37 cellular contexts compared by ENCODE assay signal in the genomic region with DNA sequence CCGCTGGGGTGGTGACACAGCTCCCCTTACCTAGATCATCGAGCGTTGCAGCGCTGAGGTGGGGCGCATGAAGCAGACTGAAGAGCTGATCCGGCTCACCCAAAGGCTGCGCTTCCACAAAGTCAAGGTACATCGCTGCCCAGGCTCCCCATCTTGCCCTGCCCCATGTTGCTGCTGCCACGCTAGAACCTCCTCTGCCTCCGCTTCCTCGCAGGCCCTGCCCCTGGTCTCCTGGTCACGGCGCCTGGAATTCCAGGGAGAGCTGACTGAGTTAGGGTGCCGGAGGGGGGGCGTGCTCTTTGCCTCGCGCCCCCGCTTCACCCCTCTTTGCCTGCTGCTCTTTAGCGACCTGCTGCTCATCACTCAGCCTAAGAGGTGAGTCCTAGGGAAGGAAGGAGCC. TPM values are rescaled to one million over a fixed set of nuclear protein-coding genes. Genes with fewer than 3 reads are reported as not detected.
"Had no signal": no experiment of that assay in that cellular context is flagged by ENCODE, and none has a peak within 500 bp of the region (broad histone marks: within the 10 kb centered on the region; RNA-seq: fewer than 3 reads in every experiment).

No MANE protein-coding gene starts in this region.

- H3K4me1 ChIP-seq: adrenal gland had no signal

- H3K9me3 ChIP-seq: adrenal gland, body of pancreas, breast epithelium had no signal

- FAIRE-seq: astrocyte, TTC549 had no signal

- H3K27ac ChIP-seq: adrenal gland, body of pancreas, brain microvascular endothelial cell, breast epithelium, VCaP had no signal

- DNase-seq: activated B cell treated with CpG ODN at 0.5 μM for 24 hours; activated CD4-positive, alpha-beta memory T cell treated with anti-CD3 and anti-CD28 coated beads for 36 hours; activated CD4-positive, alpha-beta T cell treated with anti-CD3 and anti-CD28 coated beads for 4 hours; activated CD4-positive, alpha-beta T cell treated with anti-CD3 and anti-CD28 coated beads, Interleukin-2, amount 10 ng/mL, durations not matched to agents 24 days and 14 days; activated CD4-positive, alpha-beta T cell treated with anti-CD3 and anti-CD28 coated beads, Interleukin-2, amount 50 U/mL, for 1 hour; activated CD4-positive, alpha-beta T cell treated with anti-CD3 and anti-CD28 coated beads, Interleukin-2, amount 50 U/mL, for 4 hours; activated CD4-positive, CD25-positive, alpha-beta regulatory T cell treated with anti-CD3 and anti-CD28 coated beads, Interleukin-2, amount 50 U/mL, for 72 hours; activated CD8-positive, alpha-beta memory T cell treated with anti-CD3 and anti-CD28 coated beads, Interleukin-2, amount 50 U/mL, for 4 hours; activated CD8-positive, alpha-beta T cell treated with anti-CD3 and anti-CD28 coated beads for 36 hours; activated effector memory CD4-positive, alpha-beta T cell treated with anti-CD3 and anti-CD28 coated beads, Interleukin-2, amount 50 U/mL, for 16 hours; activated gamma-delta T cell treated with Interleukin-2 at 50 U/mL for 16 hours; activated naive CD4-positive, alpha-beta T cell; activated naive CD4-positive, alpha-beta T cell treated with anti-CD3 and anti-CD28 coated beads for 36 hours; activated naive CD4-positive, alpha-beta T cell treated with anti-CD3 and anti-CD28 coated beads, Interleukin-2, amount 50 U/mL, for 16 hours; activated naive CD8-positive, alpha-beta T cell treated with anti-CD3 and anti-CD28 coated beads for 36 hours; activated T-cell treated with anti-CD3 and anti-CD28 coated beads for 4 hours; activated T-cell treated with anti-CD3 and anti-CD28 coated beads, Interleukin-2, amount 50 U/mL, for 1 hour; activated T-cell treated with anti-CD3 and anti-CD28 coated beads, Interleukin-2, amount 50 U/mL, for 4 hours; activated T-cell treated with anti-CD3 and anti-CD28 coated beads, Interleukin-2, amount 50 U/mL, for 72 hours; adrenal gland; amniotic stem cell; aorta; body of pancreas; brain microvascular endothelial cell; central memory CD4-positive, alpha-beta T cell; T-helper 2 cell; T-helper 9 cell had no signal

- H3K4me3 ChIP-seq: adrenal gland, body of pancreas, breast epithelium had no signal

- H3K36me3 ChIP-seq: adrenal gland, brain microvascular endothelial cell, breast epithelium had no signal

RNA-seq across cellular contexts. Expression of gene ARHGEF15, which starts 8.5 kb away (rescaled TPM):
- total RNA-seq: activated B cell treated with CpG ODN at 0.5 μM for 24 hours; activated CD4-positive, alpha-beta memory T cell treated with anti-CD3 and anti-CD28 coated beads for 36 hours; activated CD4-positive, alpha-beta T cell treated with anti-CD3 and anti-CD28 coated beads, Interleukin-2, amount 10 ng/mL, durations not matched to agents 24 days and 14 days; activated CD8-positive, alpha-beta memory T cell treated with anti-CD3 and anti-CD28 coated beads for 36 hours; activated CD8-positive, alpha-beta T cell treated with anti-CD3 and anti-CD28 coated beads for 36 hours; activated naive CD4-positive, alpha-beta T cell treated with anti-CD3 and anti-CD28 coated beads for 36 hours; activated naive CD4-positive, alpha-beta T cell treated with anti-CD3 and anti-CD28 coated beads, Interleukin-2, amount 50 U/mL, for 72 hours; activated naive CD8-positive, alpha-beta T cell treated with anti-CD3 and anti-CD28 coated beads for 36 hours; activated T-cell treated with anti-CD3 and anti-CD28 coated beads, Interleukin-2, amount 50 U/mL, for 4 hours; activated T-cell treated with anti-CD3 and anti-CD28 coated beads, Interleukin-2, amount 50 U/mL, for 72 hours; activated T-helper 1 cell treated with anti-CD3 and anti-CD28 coated beads, Interleukin-12 subunit alpha, Interleukin-12 subunit beta, Interleukin-2, Interleukin-4 antibody, amounts not matched to agents 30 ng/mL and 10 ng/mL and 1 ng/mL, durations not matched to agents 14 hours and 24 hours and 36 hours; activated T-helper 17 cell treated with anti-CD3 and anti-CD28 coated beads, Interleukin-2, amount 50 U/mL, for 72 hours had no signal

RNA-seq across cellular contexts. Expression of gene ODF4, which starts 21.1 kb away (rescaled TPM):
- total RNA-seq: activated B cell treated with CpG ODN at 0.5 μM for 24 hours; activated CD4-positive, alpha-beta memory T cell treated with anti-CD3 and anti-CD28 coated beads for 36 hours; activated CD4-positive, alpha-beta T cell treated with anti-CD3 and anti-CD28 coated beads, Interleukin-2, amount 10 ng/mL, durations not matched to agents 24 days and 14 days; activated CD8-positive, alpha-beta memory T cell treated with anti-CD3 and anti-CD28 coated beads for 36 hours; activated CD8-positive, alpha-beta T cell treated with anti-CD3 and anti-CD28 coated beads for 36 hours; activated naive CD4-positive, alpha-beta T cell treated with anti-CD3 and anti-CD28 coated beads for 36 hours; activated naive CD4-positive, alpha-beta T cell treated with anti-CD3 and anti-CD28 coated beads, Interleukin-2, amount 50 U/mL, for 72 hours; activated naive CD8-positive, alpha-beta T cell treated with anti-CD3 and anti-CD28 coated beads for 36 hours; activated T-cell treated with anti-CD3 and anti-CD28 coated beads, Interleukin-2, amount 50 U/mL, for 4 hours; activated T-cell treated with anti-CD3 and anti-CD28 coated beads, Interleukin-2, amount 50 U/mL, for 72 hours; activated T-helper 1 cell treated with anti-CD3 and anti-CD28 coated beads, Interleukin-12 subunit alpha, Interleukin-12 subunit beta, Interleukin-2, Interleukin-4 antibody, amounts not matched to agents 30 ng/mL and 10 ng/mL and 1 ng/mL, durations not matched to agents 14 hours and 24 hours and 36 hours; activated T-helper 17 cell treated with anti-CD3 and anti-CD28 coated beads, Interleukin-2, amount 50 U/mL, for 72 hours; adrenal gland; aorta; astrocyte; body of pancreas; breast epithelium; cardiac septum; cerebellum had no signal
- polyA plus RNA-seq: adrenal gland, aorta had no signal
